ENCODE assay signal across 1 cellular context in genomic region chr20:34993941-34994508, GRCh38.
A peak's percentile ranks its signal among the peaks of the same experiment; 100 is the strongest.
TF ChIP-seq lines count a peak whose summit lies in the region.

No MANE protein-coding gene starts in this region.

TF ChIP-seq in HepG2, 621 proteins besides CTCF, POLR2A, EP300 and RAD21 (continues in another document):
- peak; percentile 55 for TF ChIP-seq ZNF883 (CRISPR knock-in tag; IDR thresholded peaks at IDR 0.05; ENCODE audit: not compliant biosample characterization)
- no peak for TF ChIP-seq ZBTB40 (IDR thresholded peaks at IDR 0.05)
- TF ChIP-seq ZBTB40 (CRISPR knock-in tag; IDR thresholded peaks at IDR 0.05), result peak; percentile 59; the same call in 1 of the 2 replicates
- 0 out of 2 replicates have a peak, but pooled peaks have one; percentile 14 for TF ChIP-seq CSRNP1 (CRISPR knock-in tag; IDR thresholded peaks at IDR 0.05)
- TF ChIP-seq MED8 (CRISPR knock-in tag; IDR thresholded peaks at IDR 0.05; ENCODE audit: insufficient replicate concordance), result no peak
- TF ChIP-seq IKZF4 (CRISPR knock-in tag; IDR thresholded peaks at IDR 0.05; ENCODE audit: borderline replicate concordance, low read depth, not compliant biosample characterization), result peak; percentile 33
- TF ChIP-seq ZBTB20 (CRISPR knock-in tag; IDR thresholded peaks at IDR 0.05; ENCODE audit: borderline replicate concordance, low read depth), result no peak
- 0 out of 2 replicates have a peak, but pooled peaks have one; percentile 24 for TF ChIP-seq ZNF784 (CRISPR knock-in tag; IDR thresholded peaks at IDR 0.05; ENCODE audit: borderline replicate concordance)
- peak; percentile 56; the same call in 1 of the 2 replicates for TF ChIP-seq ZNF274 (CRISPR knock-in tag; IDR thresholded peaks at IDR 0.05)
- no peak for TF ChIP-seq ZBTB14 (CRISPR knock-in tag; IDR thresholded peaks at IDR 0.05)
- no peak for TF ChIP-seq ATF2 (CRISPR knock-in tag; IDR thresholded peaks at IDR 0.05)
- no peak for TF ChIP-seq ZBTB25 (CRISPR knock-in tag; IDR thresholded peaks at IDR 0.05)
- TF ChIP-seq AGO2 (optimal IDR thresholded peaks at IDR 0.05; ENCODE audit: low read depth, low read length), result peak; percentile 89
- TF ChIP-seq ZNF552 (CRISPR knock-in tag; IDR thresholded peaks at IDR 0.05; ENCODE audit: borderline replicate concordance), result 0 out of 2 replicates have a peak, but pooled peaks have one; percentile 46
- no peak for TF ChIP-seq ZNF20 (CRISPR knock-in tag; IDR thresholded peaks at IDR 0.05)
- no peak for TF ChIP-seq TFE3 (CRISPR knock-in tag; IDR thresholded peaks at IDR 0.05)
- TF ChIP-seq HOXA3 (CRISPR knock-in tag; IDR thresholded peaks at IDR 0.05), result 0 out of 2 replicates have a peak, but pooled peaks have one; percentile 5
- TF ChIP-seq PTBP1 (IDR thresholded peaks at IDR 0.05; ENCODE audit: low read depth, low read length, poor library complexity, severe bottlenecking), result no peak
- TF ChIP-seq ZBTB4 (CRISPR knock-in tag; IDR thresholded peaks at IDR 0.05; ENCODE audit: borderline replicate concordance), result no peak
- no peak for TF ChIP-seq DMTF1 (CRISPR knock-in tag; IDR thresholded peaks at IDR 0.05)
- TF ChIP-seq ZHX1 (CRISPR knock-in tag; IDR thresholded peaks at IDR 0.05; ENCODE audit: low read depth), result no peak
- 0 out of 2 replicates have a peak, but pooled peaks have one; percentile 42 for TF ChIP-seq ZNF569 (CRISPR knock-in tag; IDR thresholded peaks at IDR 0.05; ENCODE audit: borderline replicate concordance)
- no peak for TF ChIP-seq CCDC6 (CRISPR knock-in tag; IDR thresholded peaks at IDR 0.05)
